Comparison of ENCODE assay signal across 9 cellular contexts in genomic region chr11:64876226-64876750, GRCh38.
DNase-seq lines count a peak whose midpoint lies in the region; ATAC-seq, FAIRE-seq and TF ChIP-seq lines count a peak whose summit lies in the region.
"Had no signal": no experiment of that assay in that cellular context is flagged by ENCODE, and none has a peak within 500 bp of the region (broad histone marks: within the 10 kb centered on the region; RNA-seq: fewer than 3 reads in every experiment).

No MANE protein-coding gene starts in this region.

- no peak for TF ChIP-seq CTCF in AG10803 (conservative IDR thresholded peaks at IDR 0.05; ENCODE audit: low read length)
- TF ChIP-seq CTCF in nephron (IDR thresholded peaks at IDR 0.05; ENCODE audit: unreplicated experiment in 3 of 3): no peak

- H3K4me3 ChIP-seq in AG10803 (ENCODE audit: low read length): peak overlapping the region; percentile 100
- no peak overlapping the region for H3K4me3 ChIP-seq in NT2/D1 (ENCODE audit: insufficient read length, low read depth)

- intact Hi-C loops in dendritic cell treated with granulocyte-macrophage colony-stimulating factor and Interleukin-4, amounts not matched to agents 40 ng/mL and 50 ng/mL, for 4 days (cut with micrococcal nuclease): no loop called here

- ATAC-seq in GM18511 (IDR thresholded peaks at IDR 0.05; ENCODE audit: unreplicated experiment): no peak

- H3K4me1 ChIP-seq in NT2/D1 (ENCODE audit: insufficient read depth, insufficient read length): peaks cover 5% of the 10 kb centered on the region

- peak overlapping the region; percentile 75 for H3K4me3 Mint-ChIP-seq in dendritic cell treated with granulocyte-macrophage colony-stimulating factor and Interleukin-4, amounts not matched to agents 40 ng/mL and 50 ng/mL, for 4 days
- peak overlapping the region; percentile 95 to 100 (median 95) for H3K4me3 Mint-ChIP-seq in nephron

- peaks cover 56% of the 10 kb centered on the region for H3K36me3 Mint-ChIP-seq in dendritic cell treated with granulocyte-macrophage colony-stimulating factor and Interleukin-4, amounts not matched to agents 40 ng/mL and 50 ng/mL, for 4 days (ENCODE audit: low read depth)
- H3K36me3 Mint-ChIP-seq in nephron (ENCODE audit: low read depth): peaks cover 15% of the 10 kb centered on the region

- peak overlapping the region; percentile 18 for H3K9ac ChIP-seq in NT2/D1 (ENCODE audit: insufficient read length, low read depth)

- DNase-seq in AG10803 (ENCODE audit: low read depth) (no peak), NT2/D1 (ENCODE audit: low read depth, low spot score) (no peak), activated gamma-delta T cell treated with Interleukin-2 at 50 U/mL for 16 hours (no peak), H54 (ENCODE audit: insufficient read length, low spot score) (no peak), NCI-H748 (lab: John Stamatoyannopoulos, UW; ENCODE audit: unreplicated experiment) (no peak)

- peaks cover 4% of the 10 kb centered on the region for H3K27me3 ChIP-seq in NT2/D1 (ENCODE audit: insufficient read depth, insufficient read length)

- no peak for FAIRE-seq in H54 (lab: Jason Lieb, UNC)
- FAIRE-seq: GM18507 had no signal

- no peaks in the 10 kb centered on the region for H3K9me3 Mint-ChIP-seq in dendritic cell treated with granulocyte-macrophage colony-stimulating factor and Interleukin-4, amounts not matched to agents 40 ng/mL and 50 ng/mL, for 4 days
- H3K9me3 Mint-ChIP-seq in nephron: no peaks in the 10 kb centered on the region

- H3K27ac Mint-ChIP-seq in dendritic cell treated with granulocyte-macrophage colony-stimulating factor and Interleukin-4, amounts not matched to agents 40 ng/mL and 50 ng/mL, for 4 days: no peak overlapping the region
- H3K27ac Mint-ChIP-seq in nephron: peak overlapping the region; percentile 41 to 92 (median 72)

- H3K36me3 ChIP-seq in NT2/D1 (ENCODE audit: insufficient read depth, insufficient read length, low read length): peaks cover 46% of the 10 kb centered on the region

- peaks cover 88% of the 10 kb centered on the region for H3K4me1 Mint-ChIP-seq in dendritic cell treated with granulocyte-macrophage colony-stimulating factor and Interleukin-4, amounts not matched to agents 40 ng/mL and 50 ng/mL, for 4 days (ENCODE audit: low read depth)
- H3K4me1 Mint-ChIP-seq in nephron: peaks cover 65% of the 10 kb centered on the region

- no peak for TF ChIP-seq POLR2A in H54 (IDR thresholded peaks at IDR 0.05; ENCODE audit: low read depth, low read length)

- no peaks in the 10 kb centered on the region for H3K9me3 ChIP-seq in NT2/D1 (ENCODE audit: insufficient read depth, low read length)

- H3K27me3 Mint-ChIP-seq in dendritic cell treated with granulocyte-macrophage colony-stimulating factor and Interleukin-4, amounts not matched to agents 40 ng/mL and 50 ng/mL, for 4 days: peaks cover 10% of the 10 kb centered on the region
- no peaks in the 10 kb centered on the region for H3K27me3 Mint-ChIP-seq in nephron (ENCODE audit: low read depth)
